Comparison of ENCODE assay signal across 19 cellular contexts in the genomic region with DNA sequence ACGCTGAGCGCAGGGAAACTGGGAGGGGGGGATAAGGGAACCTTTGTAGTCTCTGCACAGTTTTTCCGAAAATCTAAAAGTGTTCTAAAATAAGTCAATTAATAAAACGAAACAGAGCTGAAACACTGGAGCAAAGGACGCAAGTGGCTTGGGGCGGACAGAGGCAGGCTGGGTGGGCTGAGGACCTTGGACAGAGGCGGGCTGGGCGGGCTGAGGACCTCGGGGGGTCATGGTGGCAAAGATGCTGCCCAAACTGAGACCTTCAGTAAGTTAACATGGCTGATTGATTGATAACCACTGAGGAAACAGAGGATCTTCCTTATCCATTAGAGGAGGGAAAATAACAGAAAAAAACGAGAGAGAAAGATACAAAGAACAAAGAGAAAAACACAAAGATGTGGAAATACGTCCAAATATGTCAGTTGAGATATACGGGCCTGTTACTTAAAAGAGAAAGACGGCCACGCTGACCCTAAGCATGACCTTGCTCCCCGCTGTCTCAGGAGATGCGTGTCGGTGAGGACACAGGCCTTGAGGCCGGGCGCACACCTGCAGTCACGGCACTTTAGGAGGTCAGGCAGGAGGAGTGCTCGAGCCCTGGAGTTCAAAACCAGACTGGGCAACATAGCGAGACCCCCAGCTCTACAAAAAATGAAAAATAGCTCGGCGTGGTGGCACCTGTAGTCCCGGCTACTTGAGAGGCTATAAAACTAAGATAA.
"Had no signal": no experiment of that assay in that cellular context is flagged by ENCODE, and none has a peak within 500 bp of the region (broad histone marks: within the 10 kb centered on the region; RNA-seq: fewer than 3 reads in every experiment).

No MANE protein-coding gene starts in this region.

- H3K27ac ChIP-seq: epithelial cell of prostate, left lung, thyroid gland had no signal

- DNase-seq: activated CD4-positive, alpha-beta memory T cell treated with anti-CD3 and anti-CD28 coated beads, Interleukin-2, amount 10 ng/mL, durations not matched to agents 7 days and 5 days; activated CD4-positive, alpha-beta T cell treated with anti-CD3 and anti-CD28 coated beads for 48 hours; activated CD8-positive, alpha-beta memory T cell treated with anti-CD3 and anti-CD28 coated beads, Interleukin-2, amount 10 ng/mL, durations not matched to agents 7 days and 5 days; activated gamma-delta T cell; activated naive CD4-positive, alpha-beta T cell treated with anti-CD3 and anti-CD28 coated beads, Interleukin-2, amount 50 U/mL, for 16 hours; activated naive CD8-positive, alpha-beta T cell treated with anti-CD3 and anti-CD28 coated beads, Interleukin-2, amount 50 U/mL, for 24 hours; activated T-cell treated with anti-CD3 and anti-CD28 coated beads for 4 hours; mammary epithelial cell; retina; stimulated activated CD4-positive, alpha-beta T cell treated with anti-CD3 and anti-CD28 coated beads, Interleukin-4, amount 100 ng/mL, for 24 hours; substantia nigra; thyroid gland had no signal

- H3K27me3 ChIP-seq: left lung, thyroid gland had no signal

- H3K4me1 Mint-ChIP-seq: activated CD4-positive, alpha-beta memory T cell treated with anti-CD3 and anti-CD28 coated beads, Interleukin-2, amount 10 ng/mL, durations not matched to agents 7 days and 5 days; mesothelial cell of epicardium had no signal

- H3K27ac Mint-ChIP-seq: activated CD4-positive, alpha-beta memory T cell treated with anti-CD3 and anti-CD28 coated beads, Interleukin-2, amount 10 ng/mL, durations not matched to agents 7 days and 5 days; activated CD8-positive, alpha-beta memory T cell treated with anti-CD3 and anti-CD28 coated beads, Interleukin-2, amount 10 ng/mL, durations not matched to agents 7 days and 5 days; activated naive CD8-positive, alpha-beta T cell treated with anti-CD3 and anti-CD28 coated beads, Interleukin-2, amount 50 U/mL, for 24 hours; mesothelial cell of epicardium; naive thymus-derived CD8-positive, alpha-beta T cell; progenitor cell of endocrine pancreas; stimulated activated naive CD8-positive, alpha-beta T cell treated with anti-CD3 and anti-CD28 coated beads, Interleukin-15, Interleukin-2, amounts not matched to agents 100 ng/mL and 50 ng/mL, for 24 hours; T-helper 1 cell treated with Interleukin-12 subunit alpha and Interleukin-12 subunit beta and Interleukin-4 antibody, amounts not matched to agents 30 μg/mL and 1 μg/mL, for 36 hours had no signal

- H3K36me3 ChIP-seq: thyroid gland had no signal

- H3K4me3 ChIP-seq: left lung, thyroid gland had no signal

- H3K4me3 Mint-ChIP-seq: activated CD4-positive, alpha-beta memory T cell treated with anti-CD3 and anti-CD28 coated beads, Interleukin-2, amount 10 ng/mL, durations not matched to agents 7 days and 5 days; activated CD8-positive, alpha-beta memory T cell treated with anti-CD3 and anti-CD28 coated beads, Interleukin-2, amount 10 ng/mL, durations not matched to agents 7 days and 5 days; activated naive CD8-positive, alpha-beta T cell treated with anti-CD3 and anti-CD28 coated beads, Interleukin-2, amount 50 U/mL, for 24 hours; mesothelial cell of epicardium; naive thymus-derived CD8-positive, alpha-beta T cell; stimulated activated naive CD8-positive, alpha-beta T cell treated with anti-CD3 and anti-CD28 coated beads, Interleukin-15, Interleukin-2, amounts not matched to agents 100 ng/mL and 50 ng/mL, for 24 hours; T-helper 1 cell treated with Interleukin-12 subunit alpha and Interleukin-12 subunit beta and Interleukin-4 antibody, amounts not matched to agents 30 μg/mL and 1 μg/mL, for 36 hours had no signal

- H3K9me3 Mint-ChIP-seq: activated CD4-positive, alpha-beta memory T cell treated with anti-CD3 and anti-CD28 coated beads, Interleukin-2, amount 10 ng/mL, durations not matched to agents 7 days and 5 days; activated naive CD8-positive, alpha-beta T cell treated with anti-CD3 and anti-CD28 coated beads, Interleukin-2, amount 50 U/mL, for 24 hours; mesothelial cell of epicardium; stimulated activated naive CD8-positive, alpha-beta T cell treated with anti-CD3 and anti-CD28 coated beads, Interleukin-15, Interleukin-2, amounts not matched to agents 100 ng/mL and 50 ng/mL, for 24 hours; T-helper 1 cell treated with Interleukin-12 subunit alpha and Interleukin-12 subunit beta and Interleukin-4 antibody, amounts not matched to agents 30 μg/mL and 1 μg/mL, for 36 hours had no signal

- H3K27me3 Mint-ChIP-seq: activated CD4-positive, alpha-beta memory T cell treated with anti-CD3 and anti-CD28 coated beads, Interleukin-2, amount 10 ng/mL, durations not matched to agents 7 days and 5 days; activated CD8-positive, alpha-beta memory T cell treated with anti-CD3 and anti-CD28 coated beads, Interleukin-2, amount 10 ng/mL, durations not matched to agents 7 days and 5 days; activated naive CD8-positive, alpha-beta T cell treated with anti-CD3 and anti-CD28 coated beads, Interleukin-2, amount 50 U/mL, for 24 hours; naive thymus-derived CD8-positive, alpha-beta T cell; progenitor cell of endocrine pancreas; stimulated activated naive CD8-positive, alpha-beta T cell treated with anti-CD3 and anti-CD28 coated beads, Interleukin-15, Interleukin-2, amounts not matched to agents 100 ng/mL and 50 ng/mL, for 24 hours had no signal

- H3K36me3 Mint-ChIP-seq: activated CD8-positive, alpha-beta memory T cell treated with anti-CD3 and anti-CD28 coated beads, Interleukin-2, amount 10 ng/mL, durations not matched to agents 7 days and 5 days had no signal

- ATAC-seq: activated CD8-positive, alpha-beta memory T cell treated with anti-CD3 and anti-CD28 coated beads, Interleukin-2, amount 10 ng/mL, durations not matched to agents 7 days and 5 days; naive thymus-derived CD8-positive, alpha-beta T cell had no signal

- H3K9me3 ChIP-seq: left lung, thyroid gland had no signal

- H3K4me1 ChIP-seq: left lung, thyroid gland had no signal
